23 cellular contexts compared by ENCODE assay signal in the genomic region with DNA sequence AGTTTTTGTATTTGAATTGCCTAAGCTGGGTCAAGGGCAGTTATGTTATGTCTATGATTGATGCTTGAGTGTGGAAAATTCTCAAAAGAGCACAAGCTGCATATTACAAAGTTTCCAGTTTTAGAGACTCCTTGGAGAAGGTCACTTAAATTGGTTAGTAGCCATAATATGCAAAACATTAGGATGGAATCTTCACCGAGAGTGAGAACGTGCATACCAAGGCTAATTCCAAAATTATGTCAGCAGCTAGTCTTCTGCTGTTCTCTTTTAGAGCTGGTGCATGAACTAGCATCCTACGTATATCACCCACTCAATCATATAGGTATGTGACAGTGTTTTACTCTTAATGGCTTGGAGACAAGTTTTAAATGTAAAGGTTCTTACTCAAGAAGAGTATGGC. TPM values are rescaled to one million over a fixed set of nuclear protein-coding genes. Genes with fewer than 3 reads are reported as not detected.
"Had no signal": no experiment of that assay in that cellular context is flagged by ENCODE, and none has a peak within 500 bp of the region (broad histone marks: within the 10 kb centered on the region; RNA-seq: fewer than 3 reads in every experiment).

No MANE protein-coding gene starts in this region.

- H3K4me1 ChIP-seq: right atrium auricular region, thyroid gland, upper lobe of left lung, uterus had no signal

- H2AFZ ChIP-seq: hepatocyte had no signal

- H3K27me3 ChIP-seq: hepatocyte, neutrophil, right atrium auricular region, thyroid gland, upper lobe of left lung, uterus had no signal

- DNase-seq: cortex of kidney; dorsolateral prefrontal cortex; effector CD8-positive, alpha-beta T cell; foreskin fibroblast; kidney; left cardiac atrium; left ventricle myocardium inferior; mesendoderm; naive thymus-derived CD4-positive, alpha-beta T cell; nephron progenitor cell; posterior cingulate gyrus; stimulated activated CD4-positive, alpha-beta T cell treated with anti-CD3 and anti-CD28 coated beads, Interleukin-2, amount 100 ng/mL, for 48 hours; stimulated activated naive CD4-positive, alpha-beta T cell treated with Interleukin-2 at 50 U/mL for 16 hours; thyroid gland; upper lobe of left lung; uterus had no signal

- H3K9me3 Mint-ChIP-seq: naive thymus-derived CD4-positive, alpha-beta T cell; nephron progenitor cell had no signal

- H3K4me2 ChIP-seq: hepatocyte, smooth muscle cell had no signal

- H3K27ac ChIP-seq: dorsolateral prefrontal cortex, hepatocyte, left ventricle myocardium inferior, neutrophil, right atrium auricular region, thyroid gland, upper lobe of left lung had no signal

- H3K9me3 ChIP-seq: left ventricle myocardium inferior, neutrophil, right atrium auricular region, thyroid gland, upper lobe of left lung, uterus had no signal

- H3K36me3 Mint-ChIP-seq: naive thymus-derived CD4-positive, alpha-beta T cell had no signal

- H3K27ac Mint-ChIP-seq: naive thymus-derived CD4-positive, alpha-beta T cell; nephron progenitor cell had no signal

- H3K79me2 ChIP-seq: hepatocyte had no signal

- H3K4me3 ChIP-seq: dorsolateral prefrontal cortex, hepatocyte, left ventricle myocardium inferior, lung, right atrium auricular region, smooth muscle cell, thyroid gland, upper lobe of left lung, uterus had no signal

- H3K36me3 ChIP-seq: left ventricle myocardium inferior, neutrophil, right atrium auricular region, thyroid gland, upper lobe of left lung, uterus had no signal

- H3K4me3 Mint-ChIP-seq: naive thymus-derived CD4-positive, alpha-beta T cell; nephron progenitor cell had no signal

- H3K4me1 Mint-ChIP-seq: naive thymus-derived CD4-positive, alpha-beta T cell; nephron progenitor cell had no signal

- FAIRE-seq: kidney had no signal

RNA-seq across cellular contexts. Expression of gene MKX, which starts 49.2 kb away (rescaled TPM):
- total RNA-seq: mononuclear cell; naive thymus-derived CD4-positive, alpha-beta T cell; pulmonary artery endothelial cell had no signal
